12 cellular contexts compared by ENCODE assay signal in the genomic region with DNA sequence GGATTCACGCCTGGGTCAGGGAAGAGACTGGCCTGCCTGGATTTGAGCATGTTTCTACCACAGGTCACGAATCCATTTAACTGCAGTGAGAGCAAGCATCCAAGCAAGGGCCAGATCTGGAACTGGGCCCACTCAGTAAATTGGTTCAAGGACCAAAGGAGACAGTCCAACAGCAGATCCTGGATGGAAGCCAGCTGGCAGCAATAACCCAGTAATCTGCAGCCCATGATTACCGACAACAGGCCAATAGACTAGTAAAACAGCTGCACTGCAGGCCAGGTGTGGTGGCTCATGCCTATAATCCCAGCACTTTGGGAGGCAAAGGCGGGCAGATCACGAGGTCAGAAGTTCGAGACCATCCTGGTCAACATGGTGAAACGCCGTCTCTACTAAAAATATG. TPM values are rescaled to one million over a fixed set of nuclear protein-coding genes. Genes with fewer than 3 reads are reported as not detected.
DNase-seq lines count a peak whose midpoint lies in the region; ATAC-seq and TF ChIP-seq lines count a peak whose summit lies in the region.
"Had no signal": no experiment of that assay in that cellular context is flagged by ENCODE, and none has a peak within 500 bp of the region (broad histone marks: within the 10 kb centered on the region; RNA-seq: fewer than 3 reads in every experiment).

No MANE protein-coding gene starts in this region.

- peaks cover 9% of the 10 kb centered on the region for H3K4me1 Mint-ChIP-seq in brain
- H3K4me1 Mint-ChIP-seq in activated CD8-positive, alpha-beta T cell treated with anti-CD3 and anti-CD28 coated beads, Interleukin-2, amount 10 ng/mL, durations not matched to agents 7 days and 5 days (ENCODE audit: low read depth) = no peaks in the 10 kb centered on the region
- H3K4me1 Mint-ChIP-seq: natural killer cell had no signal

- no peak overlapping the region for H3K4me3 Mint-ChIP-seq in brain
- H3K4me3 Mint-ChIP-seq in activated CD8-positive, alpha-beta T cell treated with anti-CD3 and anti-CD28 coated beads, Interleukin-2, amount 10 ng/mL, durations not matched to agents 7 days and 5 days = no peak overlapping the region
- H3K4me3 Mint-ChIP-seq: activated naive CD4-positive, alpha-beta T cell treated with anti-CD3 and anti-CD28 coated beads for 36 hours; natural killer cell had no signal

- TF ChIP-seq CTCF in brain (conservative IDR thresholded peaks at IDR 0.05) = no peak

- H3K36me3 Mint-ChIP-seq in brain = no peaks in the 10 kb centered on the region
- no peaks in the 10 kb centered on the region for H3K36me3 Mint-ChIP-seq in activated CD8-positive, alpha-beta T cell treated with anti-CD3 and anti-CD28 coated beads, Interleukin-2, amount 10 ng/mL, durations not matched to agents 7 days and 5 days (ENCODE audit: low read depth)
- H3K36me3 Mint-ChIP-seq: natural killer cell had no signal

- H3K27ac Mint-ChIP-seq in brain = peak overlapping the region in 3 of 5 experiments; percentile 25 to 40 (median 30)
- no peak overlapping the region for H3K27ac Mint-ChIP-seq in activated CD8-positive, alpha-beta T cell treated with anti-CD3 and anti-CD28 coated beads, Interleukin-2, amount 10 ng/mL, durations not matched to agents 7 days and 5 days
- H3K27ac Mint-ChIP-seq: activated naive CD4-positive, alpha-beta T cell treated with anti-CD3 and anti-CD28 coated beads for 36 hours; natural killer cell had no signal

- intact Hi-C loops in left colon (cut with DNase I, micrococcal nuclease) = no loop called here

- CTCF ChIA-PET in activated CD8-positive, alpha-beta T cell treated with anti-CD3 and anti-CD28 coated beads, Interleukin-2, amount 10 ng/mL, durations not matched to agents 7 days and 5 days (lab: Charles Lee) = no interaction called here

- peaks cover 6% of the 10 kb centered on the region for H3K27me3 Mint-ChIP-seq in brain
- no peaks in the 10 kb centered on the region for H3K27me3 Mint-ChIP-seq in activated CD8-positive, alpha-beta T cell treated with anti-CD3 and anti-CD28 coated beads, Interleukin-2, amount 10 ng/mL, durations not matched to agents 7 days and 5 days (ENCODE audit: low read depth)

- H3K9me3 Mint-ChIP-seq in brain = peaks cover 0 to 6% (median 0%) of the 10 kb centered on the region in 5 experiments
- no peaks in the 10 kb centered on the region for H3K9me3 Mint-ChIP-seq in activated CD8-positive, alpha-beta T cell treated with anti-CD3 and anti-CD28 coated beads, Interleukin-2, amount 10 ng/mL, durations not matched to agents 7 days and 5 days (ENCODE audit: insufficient read depth)
- H3K9me3 Mint-ChIP-seq: activated naive CD4-positive, alpha-beta T cell treated with anti-CD3 and anti-CD28 coated beads for 36 hours; natural killer cell had no signal

- ATAC-seq in left colon = peak; percentile 98
- ATAC-seq in activated CD8-positive, alpha-beta T cell treated with anti-CD3 and anti-CD28 coated beads, Interleukin-2, amount 10 ng/mL, durations not matched to agents 7 days and 5 days = no peak
- ATAC-seq in GM21737 (IDR thresholded peaks at IDR 0.05; ENCODE audit: unreplicated experiment) = no peak
- ATAC-seq: natural killer cell had no signal

- POLR2A ChIA-PET in activated CD8-positive, alpha-beta T cell treated with anti-CD3 and anti-CD28 coated beads, Interleukin-2, amount 10 ng/mL, durations not matched to agents 7 days and 5 days (lab: Charles Lee) = no interaction called here

- DNase-seq in COR-L47 (lab: John Stamatoyannopoulos, UW) = peak; percentile 100
- DNase-seq in NCI-H2029 treated with DMSO at 0.1 percent for 48 hours (lab: John Stamatoyannopoulos, UW) = peak; percentile 95
- peak; percentile 84 to 92 for DNase-seq in left colon
- DNase-seq in activated CD8-positive, alpha-beta T cell treated with anti-CD3 and anti-CD28 coated beads, Interleukin-2, amount 10 ng/mL, durations not matched to agents 7 days and 5 days = no peak
- no peak for DNase-seq in hippocampal formation (lab: John Stamatoyannopoulos, UW)
- no peak for DNase-seq in NCI-H226
- DNase-seq: activated CD4-positive, alpha-beta T cell treated with anti-CD3 and anti-CD28 coated beads for 48 hours; activated naive CD4-positive, alpha-beta T cell treated with anti-CD3 and anti-CD28 coated beads for 36 hours; natural killer cell had no signal

RNA-seq across cellular contexts. Expression of a gene that starts 11.8 kb away (rescaled TPM):
- polyA plus RNA-seq in brain (ENCODE audit: insufficient read depth, low read depth, low replicate concordance) = not detected
- total RNA-seq in left colon = not detected
- not detected for total RNA-seq in activated CD8-positive, alpha-beta T cell treated with anti-CD3 and anti-CD28 coated beads, Interleukin-2, amount 10 ng/mL, durations not matched to agents 7 days and 5 days
- total RNA-seq: activated naive CD4-positive, alpha-beta T cell treated with anti-CD3 and anti-CD28 coated beads for 36 hours; natural killer cell; SJSA1 had no signal

RNA-seq across cellular contexts. Expression of a gene that starts 43.4 kb away (rescaled TPM):
- polyA plus RNA-seq in brain (ENCODE audit: insufficient read depth, low read depth, low replicate concordance) = 45.7 TPM
- 10 to 100 TPM; 80.8 to 87.0 TPM for total RNA-seq in left colon
- 10 to 100 TPM; 46.5 to 49.9 TPM for total RNA-seq in activated CD8-positive, alpha-beta T cell treated with anti-CD3 and anti-CD28 coated beads, Interleukin-2, amount 10 ng/mL, durations not matched to agents 7 days and 5 days

RNA-seq across cellular contexts. Expression of a gene that starts 53.5 kb away (rescaled TPM):
- not detected for polyA plus RNA-seq in brain (ENCODE audit: insufficient read depth, low read depth, low replicate concordance)
- total RNA-seq in left colon = 10 to 100 TPM; 38.5 to 62.9 TPM
- total RNA-seq in activated CD8-positive, alpha-beta T cell treated with anti-CD3 and anti-CD28 coated beads, Interleukin-2, amount 10 ng/mL, durations not matched to agents 7 days and 5 days = not detected
- total RNA-seq: activated naive CD4-positive, alpha-beta T cell treated with anti-CD3 and anti-CD28 coated beads for 36 hours; natural killer cell; SJSA1 had no signal

Comparison
In these comparisons a context has a peak if more than half of its experiments do, and no peak if none do; other contexts are left out.
1. DNase-seq: peak in COR-L47 (single experiment), NCI-H2029 treated with DMSO at 0.1 percent for 48 hours (single experiment) and left colon (2 of 2); none in activated CD8-positive, alpha-beta T cell treated with anti-CD3 and anti-CD28 coated beads, Interleukin-2, amount 10 ng/mL, durations not matched to agents 7 days and 5 days (single experiment), hippocampal formation (0 of 2) and NCI-H226 (single experiment).
2. RNA of a gene that starts 53.5 kb away (total RNA-seq): 38.5 to 62.9 TPM in left colon; not detected in activated CD8-positive, alpha-beta T cell treated with anti-CD3 and anti-CD28 coated beads, Interleukin-2, amount 10 ng/mL, durations not matched to agents 7 days and 5 days; every median in the first group is over 10 times any median in the second.